28 cellular contexts compared by ENCODE assay signal in genomic region chr7:8991159-8991558, GRCh38.
"Had no signal": no experiment of that assay in that cellular context is flagged by ENCODE, and none has a peak within 500 bp of the region (broad histone marks: within the 10 kb centered on the region; RNA-seq: fewer than 3 reads in every experiment).

No MANE protein-coding gene starts in this region.

- H3K27me3 ChIP-seq: adrenal gland, body of pancreas, dorsolateral prefrontal cortex, heart right ventricle, right lobe of liver, testis, transverse colon had no signal

- H3K27ac Mint-ChIP-seq: activated CD4-positive, alpha-beta memory T cell treated with anti-CD3 and anti-CD28 coated beads for 36 hours; activated CD4-positive, alpha-beta T cell treated with anti-CD3 and anti-CD28 coated beads, Interleukin-2, amount 10 ng/mL, durations not matched to agents 24 days and 14 days; activated naive CD4-positive, alpha-beta T cell treated with anti-CD3 and anti-CD28 coated beads for 36 hours; activated naive CD8-positive, alpha-beta T cell treated with anti-CD3 and anti-CD28 coated beads for 36 hours; activated T-helper 1 cell treated with anti-CD3 and anti-CD28 coated beads, Interleukin-12 subunit alpha, Interleukin-12 subunit beta, Interleukin-2, Interleukin-4 antibody, amounts not matched to agents 30 ng/mL and 10 ng/mL and 1 ng/mL, durations not matched to agents 14 hours and 24 hours and 36 hours; memory B cell; natural killer cell; T-helper 1 cell treated with Interleukin-12 subunit alpha and Interleukin-12 subunit beta and Interleukin-4 antibody, amounts not matched to agents 30 μg/mL and 1 μg/mL, for 36 hours had no signal

- H3K27me3 Mint-ChIP-seq: activated CD4-positive, alpha-beta memory T cell treated with anti-CD3 and anti-CD28 coated beads for 36 hours; activated CD4-positive, alpha-beta T cell treated with anti-CD3 and anti-CD28 coated beads, Interleukin-2, amount 10 ng/mL, durations not matched to agents 24 days and 14 days; activated naive CD8-positive, alpha-beta T cell treated with anti-CD3 and anti-CD28 coated beads for 36 hours; memory B cell had no signal

- H3K4me1 ChIP-seq: adrenal gland, body of pancreas, heart right ventricle, right lobe of liver, testis, transverse colon had no signal

- DNase-seq: activated CD4-positive, alpha-beta memory T cell treated with anti-CD3 and anti-CD28 coated beads for 36 hours; activated CD4-positive, alpha-beta T cell treated with anti-CD3 and anti-CD28 coated beads, Interleukin-2, amount 10 ng/mL, durations not matched to agents 24 days and 14 days; activated CD8-positive, alpha-beta memory T cell treated with anti-CD3 and anti-CD28 coated beads, Interleukin-2, amount 50 U/mL, for 4 hours; activated effector memory CD4-positive, alpha-beta T cell treated with anti-CD3 and anti-CD28 coated beads, Interleukin-2, amount 50 U/mL, for 16 hours; activated naive CD4-positive, alpha-beta T cell treated with anti-CD3 and anti-CD28 coated beads for 36 hours; activated naive CD8-positive, alpha-beta T cell treated with anti-CD3 and anti-CD28 coated beads for 36 hours; activated T-cell treated with anti-CD3 and anti-CD28 coated beads, Interleukin-2, amount 50 U/mL, for 1 hour; adrenal gland; aorta; body of pancreas; cerebellar nuclear complex; dorsolateral prefrontal cortex; effector memory CD4-positive, alpha-beta T cell; foreskin fibroblast; heart right ventricle; natural killer cell; right lobe of liver; stimulated activated CD4-positive, alpha-beta T cell treated with anti-CD3 and anti-CD28 coated beads, Interleukin-12 subunit alpha, Interleukin-12 subunit beta, amount 100 ng/mL, for 4 hours; stimulated activated CD4-positive, alpha-beta T cell treated with anti-CD3 and anti-CD28 coated beads, Interleukin-4, amount 100 ng/mL, for 1 hour; stimulated activated naive CD8-positive, alpha-beta T cell treated with anti-CD3 and anti-CD28 coated beads, Interleukin-15, Interleukin-2, amounts not matched to agents 100 U/mL and 50 U/mL, for 24 hours; T-helper 9 cell; testis; transverse colon had no signal

- H3K9me3 ChIP-seq: body of pancreas, right lobe of liver, testis, transverse colon had no signal

- H3K36me3 ChIP-seq: adrenal gland, heart right ventricle, right lobe of liver, transverse colon had no signal

- H3K9me3 Mint-ChIP-seq: activated CD4-positive, alpha-beta T cell treated with anti-CD3 and anti-CD28 coated beads, Interleukin-2, amount 10 ng/mL, durations not matched to agents 24 days and 14 days had no signal

- H3K27ac ChIP-seq: adrenal gland, body of pancreas, coronary artery, dorsolateral prefrontal cortex, heart right ventricle, right lobe of liver, testis, transverse colon, VCaP had no signal

- ATAC-seq: body of pancreas; heart right ventricle; natural killer cell; right lobe of liver; stimulated activated naive CD8-positive, alpha-beta T cell treated with anti-CD3 and anti-CD28 coated beads, Interleukin-15, Interleukin-2, amounts not matched to agents 100 U/mL and 50 U/mL, for 24 hours had no signal

- H3K4me3 ChIP-seq: adrenal gland, body of pancreas, coronary artery, dorsolateral prefrontal cortex, heart right ventricle, right lobe of liver, testis, transverse colon had no signal

- H3K4me3 Mint-ChIP-seq: activated CD4-positive, alpha-beta memory T cell treated with anti-CD3 and anti-CD28 coated beads for 36 hours; activated CD4-positive, alpha-beta T cell treated with anti-CD3 and anti-CD28 coated beads, Interleukin-2, amount 10 ng/mL, durations not matched to agents 24 days and 14 days; activated naive CD4-positive, alpha-beta T cell treated with anti-CD3 and anti-CD28 coated beads for 36 hours; activated naive CD8-positive, alpha-beta T cell treated with anti-CD3 and anti-CD28 coated beads for 36 hours; activated T-helper 1 cell treated with anti-CD3 and anti-CD28 coated beads, Interleukin-12 subunit alpha, Interleukin-12 subunit beta, Interleukin-2, Interleukin-4 antibody, amounts not matched to agents 30 ng/mL and 10 ng/mL and 1 ng/mL, durations not matched to agents 14 hours and 24 hours and 36 hours; memory B cell; natural killer cell; T-helper 1 cell treated with Interleukin-12 subunit alpha and Interleukin-12 subunit beta and Interleukin-4 antibody, amounts not matched to agents 30 μg/mL and 1 μg/mL, for 36 hours had no signal

- H3K4me1 Mint-ChIP-seq: activated CD4-positive, alpha-beta T cell treated with anti-CD3 and anti-CD28 coated beads, Interleukin-2, amount 10 ng/mL, durations not matched to agents 24 days and 14 days; activated naive CD8-positive, alpha-beta T cell treated with anti-CD3 and anti-CD28 coated beads for 36 hours; memory B cell; natural killer cell had no signal

- H3K36me3 Mint-ChIP-seq: activated CD4-positive, alpha-beta memory T cell treated with anti-CD3 and anti-CD28 coated beads for 36 hours; activated naive CD8-positive, alpha-beta T cell treated with anti-CD3 and anti-CD28 coated beads for 36 hours; memory B cell; natural killer cell had no signal
